Comparison of ENCODE assay signal across 8 cellular contexts in genomic region chr9:105341784-105342183, GRCh38.
DNase-seq lines count a peak whose midpoint lies in the region; ATAC-seq and TF ChIP-seq lines count a peak whose summit lies in the region.

No MANE protein-coding gene starts in this region.

- no peaks in the 10 kb centered on the region for H3K27me3 Mint-ChIP-seq in activated CD8-positive, alpha-beta T cell treated with anti-CD3 and anti-CD28 coated beads, Interleukin-2, amount 10 ng/mL, durations not matched to agents 7 days and 5 days (ENCODE audit: low read depth)

- WGBS in neuronal stem cell (ENCODE audit: extremely low coverage in 2 of 2, insufficient read length in 2 of 2, insufficient replicate concordance in 1 of 2), 2 donors, result no CpG with 5 or more reads among the region's 1 CpG
- WGBS in psoas muscle, 3 donors, result 41 to 65% (median 53%) methylated on average over 1 of the region's 1 CpG

- no peak for DNase-seq in activated CD8-positive, alpha-beta T cell treated with anti-CD3 and anti-CD28 coated beads, Interleukin-2, amount 10 ng/mL, durations not matched to agents 7 days and 5 days
- peak; percentile 43 for DNase-seq in myocyte (ENCODE audit: low read depth)
- DNase-seq in neuronal stem cell (ENCODE audit: low spot score), result no peak
- no peak for DNase-seq in psoas muscle
- no peak for DNase-seq in Ammon's horn (ENCODE audit: low spot score)

- no peak overlapping the region for H2BK12ac ChIP-seq in neuronal stem cell (ENCODE audit: low read length)

- H4K91ac ChIP-seq in neuronal stem cell (ENCODE audit: low read depth, low read length, poor library complexity), result no peak overlapping the region

- no peak for TF ChIP-seq POLR2A in GM18505 (IDR thresholded peaks at IDR 0.05; ENCODE audit: borderline replicate concordance, extremely low read depth, insufficient read depth, insufficient read length)

- H3K27me3 ChIP-seq in neuronal stem cell (ENCODE audit: control insufficient read depth in 3 of 3, insufficient read depth in 3 of 3, low read depth in 1 of 3, low read length in 3 of 3) (no peaks in the 10 kb centered on the region), psoas muscle (ENCODE audit: insufficient read depth in 3 of 3, low read length in 2 of 3) (no peaks in the 10 kb centered on the region)

- no peak overlapping the region for H3K4me2 ChIP-seq in neuronal stem cell (ENCODE audit: insufficient read depth, low read length, poor library complexity, severe bottlenecking)

- peaks cover 4% of the 10 kb centered on the region for H3K36me3 Mint-ChIP-seq in activated CD8-positive, alpha-beta T cell treated with anti-CD3 and anti-CD28 coated beads, Interleukin-2, amount 10 ng/mL, durations not matched to agents 7 days and 5 days (ENCODE audit: low read depth)

- H3K4me3 ChIP-seq in neuronal stem cell (ENCODE audit: low read length in 2 of 2) (no peak overlapping the region), psoas muscle (no peak overlapping the region)

- H3K4me1 ChIP-seq in neuronal stem cell (ENCODE audit: control insufficient read depth in 2 of 2, insufficient read depth in 1 of 2, low read depth in 1 of 2, low read length in 2 of 2) (peaks cover 0 to 2% of the 10 kb centered on the region in 2 donors), psoas muscle (peaks cover 3% of the 10 kb centered on the region)

- no peak overlapping the region for H3K4ac ChIP-seq in neuronal stem cell (ENCODE audit: low read length)

- ATAC-seq in GM18505 (IDR thresholded peaks at IDR 0.05; ENCODE audit: unreplicated experiment) (peak; percentile 66), HG02610 (IDR thresholded peaks at IDR 0.05; ENCODE audit: unreplicated experiment) (peak; percentile 65), HG03439 (IDR thresholded peaks at IDR 0.05; ENCODE audit: unreplicated experiment) (no peak), psoas muscle (no peak)
- ATAC-seq in activated CD8-positive, alpha-beta T cell treated with anti-CD3 and anti-CD28 coated beads, Interleukin-2, amount 10 ng/mL, durations not matched to agents 7 days and 5 days, result peak; percentile 83

- H3K27ac Mint-ChIP-seq in activated CD8-positive, alpha-beta T cell treated with anti-CD3 and anti-CD28 coated beads, Interleukin-2, amount 10 ng/mL, durations not matched to agents 7 days and 5 days, result peak overlapping the region; percentile 31

- no peak overlapping the region for H3K27ac ChIP-seq in neuronal stem cell (replicated peaks; ENCODE audit: low read length)
- no peak overlapping the region for H3K27ac ChIP-seq in psoas muscle

- H3K79me1 ChIP-seq in neuronal stem cell (ENCODE audit: low read depth, low read length), result no peaks in the 10 kb centered on the region

- H3K9me3 ChIP-seq in neuronal stem cell (replicated peaks in 1 of 2; ENCODE audit: control insufficient read depth in 2 of 2, insufficient read depth in 1 of 2, low read depth in 1 of 2, low read length in 2 of 2) (no peaks in the 10 kb centered on the region), psoas muscle (no peaks in the 10 kb centered on the region)

- no peak for TF ChIP-seq CTCF in psoas muscle (IDR thresholded peaks at IDR 0.05)

- intact Hi-C loops in psoas muscle (cut with DNase I), result loop anchor here in 1 of 2 donors (10.0 kb wide), 1 partner anchor 87 kb away; no protein-coding TSS in a partner anchor

- CTCF ChIA-PET in activated CD8-positive, alpha-beta T cell treated with anti-CD3 and anti-CD28 coated beads, Interleukin-2, amount 10 ng/mL, durations not matched to agents 7 days and 5 days (lab: Charles Lee), result no interaction called here

- no peak overlapping the region for H2AFZ ChIP-seq in neuronal stem cell (ENCODE audit: low read length)

- H3K9me3 Mint-ChIP-seq in activated CD8-positive, alpha-beta T cell treated with anti-CD3 and anti-CD28 coated beads, Interleukin-2, amount 10 ng/mL, durations not matched to agents 7 days and 5 days (ENCODE audit: insufficient read depth), result no peaks in the 10 kb centered on the region

- H3K18ac ChIP-seq in neuronal stem cell (ENCODE audit: low read length), result no peak overlapping the region

- no peak overlapping the region for H3K23ac ChIP-seq in neuronal stem cell (ENCODE audit: low read depth, low read length, poor library complexity)

- peaks cover 22% of the 10 kb centered on the region for H3K4me1 Mint-ChIP-seq in activated CD8-positive, alpha-beta T cell treated with anti-CD3 and anti-CD28 coated beads, Interleukin-2, amount 10 ng/mL, durations not matched to agents 7 days and 5 days (ENCODE audit: low read depth)

- H3K9ac ChIP-seq in neuronal stem cell (ENCODE audit: low read depth, low read length, poor library complexity), result no peak overlapping the region

- H3K36me3 ChIP-seq in neuronal stem cell (replicated peaks in 1 of 2; ENCODE audit: control insufficient read depth in 2 of 2, insufficient read depth in 2 of 2, low read length in 2 of 2) (no peaks in the 10 kb centered on the region), psoas muscle (ENCODE audit: insufficient read depth in 1 of 2, low read depth in 1 of 2) (peaks cover 0 to 9% of the 10 kb centered on the region in 2 donors)

- H3K4me3 Mint-ChIP-seq in activated CD8-positive, alpha-beta T cell treated with anti-CD3 and anti-CD28 coated beads, Interleukin-2, amount 10 ng/mL, durations not matched to agents 7 days and 5 days, result peak overlapping the region; percentile 26

- no peak overlapping the region for H2BK5ac ChIP-seq in neuronal stem cell (ENCODE audit: low read length)

- H3K14ac ChIP-seq in neuronal stem cell (ENCODE audit: low read length), result no peak overlapping the region

- POLR2A ChIA-PET in activated CD8-positive, alpha-beta T cell treated with anti-CD3 and anti-CD28 coated beads, Interleukin-2, amount 10 ng/mL, durations not matched to agents 7 days and 5 days (lab: Charles Lee), result no interaction called here

- no peak overlapping the region for H4K8ac ChIP-seq in neuronal stem cell (ENCODE audit: low read depth, low read length)

- no peak overlapping the region for H2AK5ac ChIP-seq in neuronal stem cell (ENCODE audit: low read depth, low read length)

- no peak overlapping the region for H2BK120ac ChIP-seq in neuronal stem cell (ENCODE audit: low read depth, low read length)

- no peak overlapping the region for H2BK15ac ChIP-seq in neuronal stem cell (ENCODE audit: low read length)

Comparison
In these comparisons a context has a peak if more than half of its experiments do, and no peak if none do; other contexts are left out.
1. ATAC-seq: peak in GM18505 (single experiment), HG02610 (single experiment) and activated CD8-positive, alpha-beta T cell treated with anti-CD3 and anti-CD28 coated beads, Interleukin-2, amount 10 ng/mL, durations not matched to agents 7 days and 5 days (single experiment); none in HG03439 (single experiment) and psoas muscle (0 of 4).